In genomic region chr9:93465853-93466252, GRCh38 we compare ENCODE assay signal across 13 cellular contexts. TPM values are rescaled to one million over a fixed set of nuclear protein-coding genes. Genes with fewer than 3 reads are reported as not detected.
DNase-seq lines count a peak whose midpoint lies in the region; ATAC-seq and TF ChIP-seq lines count a peak whose summit lies in the region.
"Had no signal": no experiment of that assay in that cellular context is flagged by ENCODE, and none has a peak within 500 bp of the region (broad histone marks: within the 10 kb centered on the region; RNA-seq: fewer than 3 reads in every experiment).

No MANE protein-coding gene starts in this region.

- 52 to 66% (median 55%) methylated on average over 6 of the region's 6 CpGs for WGBS in stomach, 5 donors
- WGBS in testis, 2 donors: 86 to 89% methylated on average over 6 of the region's 6 CpGs

- H3K9me3 Mint-ChIP-seq in activated naive CD8-positive, alpha-beta T cell (ENCODE audit: low read depth): no peaks in the 10 kb centered on the region
- no peaks in the 10 kb centered on the region for H3K9me3 Mint-ChIP-seq in activated naive CD8-positive, alpha-beta T cell treated with anti-CD3 and anti-CD28 coated beads for 36 hours
- H3K9me3 Mint-ChIP-seq in activated CD4-positive, alpha-beta memory T cell treated with anti-CD3 and anti-CD28 coated beads for 36 hours: no peaks in the 10 kb centered on the region

- peak overlapping the region; percentile 4 for H3K27ac Mint-ChIP-seq in activated naive CD8-positive, alpha-beta T cell
- H3K27ac Mint-ChIP-seq in activated naive CD8-positive, alpha-beta T cell treated with anti-CD3 and anti-CD28 coated beads for 36 hours: no peak overlapping the region
- peak overlapping the region; percentile 16 for H3K27ac Mint-ChIP-seq in activated CD4-positive, alpha-beta memory T cell treated with anti-CD3 and anti-CD28 coated beads for 36 hours

- H3K4me3 Mint-ChIP-seq in activated naive CD8-positive, alpha-beta T cell: no peak overlapping the region
- H3K4me3 Mint-ChIP-seq in activated naive CD8-positive, alpha-beta T cell treated with anti-CD3 and anti-CD28 coated beads for 36 hours: no peak overlapping the region
- H3K4me3 Mint-ChIP-seq in activated CD4-positive, alpha-beta memory T cell treated with anti-CD3 and anti-CD28 coated beads for 36 hours: no peak overlapping the region

- DNase-seq in activated naive CD8-positive, alpha-beta T cell treated with anti-CD3 and anti-CD28 coated beads for 36 hours: no peak
- DNase-seq in activated CD4-positive, alpha-beta memory T cell treated with anti-CD3 and anti-CD28 coated beads for 36 hours: no peak
- DNase-seq in left lobe of liver (ENCODE audit: low spot score) (no peak), stomach (peak; percentile 54), BE2C (no peak), testis (no peak)
- DNase-seq: effector CD4-positive, alpha-beta T cell; foreskin fibroblast; KG1; NCI-H1694; NCI-H524 treated with DMSO at 0.1 percent for 48 hours had no signal

- H3K36me3 ChIP-seq in stomach: no peaks in the 10 kb centered on the region
- H3K36me3 ChIP-seq in BE2C: peaks cover 5% of the 10 kb centered on the region
- no peaks in the 10 kb centered on the region for H3K36me3 ChIP-seq in testis (ENCODE audit: low read depth, missing control alignments)

- H3K36me3 Mint-ChIP-seq in activated naive CD8-positive, alpha-beta T cell: peaks cover 6% of the 10 kb centered on the region
- H3K36me3 Mint-ChIP-seq in activated naive CD8-positive, alpha-beta T cell treated with anti-CD3 and anti-CD28 coated beads for 36 hours: peaks cover 37% of the 10 kb centered on the region
- peaks cover 12% of the 10 kb centered on the region for H3K36me3 Mint-ChIP-seq in activated CD4-positive, alpha-beta memory T cell treated with anti-CD3 and anti-CD28 coated beads for 36 hours

- no peak for TF ChIP-seq EP300 in stomach (IDR thresholded peaks at IDR 0.05)

- TF ChIP-seq CTCF in stomach (IDR thresholded peaks at IDR 0.05) (no peak), BE2C (IDR thresholded peaks at IDR 0.05; ENCODE audit: low read depth, low read length) (no peak), testis (IDR thresholded peaks at IDR 0.05) (no peak)

- peaks cover 89% of the 10 kb centered on the region for H3K4me1 Mint-ChIP-seq in activated naive CD8-positive, alpha-beta T cell (ENCODE audit: low read depth)
- peaks cover 82% of the 10 kb centered on the region for H3K4me1 Mint-ChIP-seq in activated naive CD8-positive, alpha-beta T cell treated with anti-CD3 and anti-CD28 coated beads for 36 hours
- peaks cover 81% of the 10 kb centered on the region for H3K4me1 Mint-ChIP-seq in activated CD4-positive, alpha-beta memory T cell treated with anti-CD3 and anti-CD28 coated beads for 36 hours (ENCODE audit: low read depth)

- intact Hi-C loops in activated CD4-positive, alpha-beta memory T cell treated with anti-CD3 and anti-CD28 coated beads for 36 hours (cut with micrococcal nuclease): no loop called here
- intact Hi-C loops in stomach (cut with DNase I; ENCODE audit: low total_unique reads): no loop called here
- intact Hi-C loops in testis (cut with DNase I; ENCODE audit: low total_unique reads): no loop called here

- POLR2A ChIA-PET in activated CD4-positive, alpha-beta memory T cell treated with anti-CD3 and anti-CD28 coated beads for 36 hours (lab: Charles Lee): no interaction called here

- H3K4me3 ChIP-seq in stomach (no peak overlapping the region), BE2C (ENCODE audit: low read depth, low read length) (no peak overlapping the region), testis (no peak overlapping the region)

- H3K27me3 Mint-ChIP-seq in activated naive CD8-positive, alpha-beta T cell: no peaks in the 10 kb centered on the region
- no peaks in the 10 kb centered on the region for H3K27me3 Mint-ChIP-seq in activated naive CD8-positive, alpha-beta T cell treated with anti-CD3 and anti-CD28 coated beads for 36 hours
- no peaks in the 10 kb centered on the region for H3K27me3 Mint-ChIP-seq in activated CD4-positive, alpha-beta memory T cell treated with anti-CD3 and anti-CD28 coated beads for 36 hours

- H3K27ac ChIP-seq in stomach: peak overlapping the region; percentile 41 to 89 (median 76)
- H3K27ac ChIP-seq in testis: no peak overlapping the region

- CTCF ChIA-PET in activated CD4-positive, alpha-beta memory T cell treated with anti-CD3 and anti-CD28 coated beads for 36 hours (lab: Charles Lee): interaction anchor here (1.6 to 3.3 kb wide), 2 partner anchors 15 to 100 kb away, joined by 3 to 12 read pairs; partner anchors contain the start of gene FAM120A

- no peaks in the 10 kb centered on the region for H3K27me3 ChIP-seq in stomach
- no peaks in the 10 kb centered on the region for H3K27me3 ChIP-seq in BE2C
- no peaks in the 10 kb centered on the region for H3K27me3 ChIP-seq in testis

- no peak for TF ChIP-seq POLR2A in stomach (IDR thresholded peaks at IDR 0.05)
- TF ChIP-seq POLR2A in testis (IDR thresholded peaks at IDR 0.05): no peak

- H3K4me1 ChIP-seq in stomach: peaks cover 65 to 98% (median 81%) of the 10 kb centered on the region in 4 donors
- peaks cover 2% of the 10 kb centered on the region; the same call in 1 of the 2 replicates for H3K4me1 ChIP-seq in BE2C
- H3K4me1 ChIP-seq in testis: peaks cover 13% of the 10 kb centered on the region

- ATAC-seq in left lobe of liver (peak; percentile 10), GM21825 (IDR thresholded peaks at IDR 0.05; ENCODE audit: unreplicated experiment) (no peak)

- H3K9me3 ChIP-seq in stomach (no peaks in the 10 kb centered on the region), BE2C (no peaks in the 10 kb centered on the region), testis (no peaks in the 10 kb centered on the region)

RNA-seq across cellular contexts. Expression of gene FAM120AOS, which starts 12.5 kb away (rescaled TPM):
- total RNA-seq in activated naive CD8-positive, alpha-beta T cell treated with anti-CD3 and anti-CD28 coated beads for 36 hours: 10 to 100 TPM; 46.1 to 46.5 TPM
- total RNA-seq in activated CD4-positive, alpha-beta memory T cell treated with anti-CD3 and anti-CD28 coated beads for 36 hours: 10 to 100 TPM; 35.4 to 36.4 TPM
- 16.3 TPM for total RNA-seq in left lobe of liver
- 100 to 1,000 TPM in 1 of 5 donors, 10 to 100 TPM in 4; 12.9 to 232 (median 40.3) TPM for total RNA-seq in stomach
- polyA plus RNA-seq in stomach: 10 to 100 TPM; 26.2 to 63.1 (median 38.4) TPM
- polyA plus RNA-seq in BE2C (2012; ENCODE audit: insufficient read depth, insufficient read length, low read depth): 69.7 TPM
- total RNA-seq in testis: 10 to 100 TPM; 40.9 to 62.0 TPM
- 34.9 TPM for polyA plus RNA-seq in testis (ENCODE audit: insufficient read depth, low read depth, low replicate concordance)

RNA-seq across cellular contexts. Expression of gene FAM120A, which starts 14.4 kb away (rescaled TPM):
- total RNA-seq in activated naive CD8-positive, alpha-beta T cell treated with anti-CD3 and anti-CD28 coated beads for 36 hours: 100 to 1,000 TPM; 121 TPM
- total RNA-seq in activated CD4-positive, alpha-beta memory T cell treated with anti-CD3 and anti-CD28 coated beads for 36 hours: 100 to 1,000 TPM; 124 to 126 TPM
- total RNA-seq in left lobe of liver (72.2 TPM), stomach (100 to 1,000 TPM in 3 of 5 donors, 10 to 100 TPM in 2; 88.7 to 192 (median 103) TPM), testis (10 to 100 TPM; 73.9 to 81.5 TPM)
- polyA plus RNA-seq in stomach (10 to 100 TPM; 35.8 to 59.4 (median 42.2) TPM), testis (ENCODE audit: insufficient read depth, low read depth, low replicate concordance) (39.3 TPM)
- 86.3 TPM for polyA plus RNA-seq in BE2C (2012; ENCODE audit: insufficient read depth, insufficient read length, low read depth)

Comparison
In these comparisons a context has a peak if more than half of its experiments do, and no peak if none do; other contexts are left out.
1. H3K27ac ChIP-seq: peak in stomach (5 of 5); none in testis (0 of 2).